ENCODE assay signal across 26 cellular contexts in the genomic region with DNA sequence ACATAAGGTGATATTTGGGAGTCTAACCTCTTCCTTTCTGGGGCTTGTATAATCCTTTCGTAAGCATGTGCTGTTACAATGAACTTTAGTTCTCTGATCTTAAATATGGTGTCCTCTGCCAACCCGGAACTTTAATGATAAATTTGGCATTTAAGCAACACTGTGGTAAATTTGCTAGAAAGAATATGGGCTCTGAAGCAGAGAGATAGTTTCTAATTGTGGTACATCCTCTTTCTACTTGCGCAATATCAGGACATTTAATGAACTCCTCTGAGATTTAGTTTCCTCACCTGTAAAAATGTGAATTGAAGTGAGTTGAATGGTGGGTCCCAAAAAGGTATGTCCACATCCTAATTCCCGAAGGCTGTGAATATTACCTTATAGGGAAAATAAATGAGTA.
"Had no signal": no experiment of that assay in that cellular context is flagged by ENCODE, and none has a peak within 500 bp of the region (broad histone marks: within the 10 kb centered on the region; RNA-seq: fewer than 3 reads in every experiment).

No MANE protein-coding gene starts in this region.

- H3K4me2 ChIP-seq: PC-9, SK-N-SH had no signal

- H3K27me3 ChIP-seq: colonic mucosa, SJCRH30 had no signal

- H3K4me1 Mint-ChIP-seq: activated CD4-positive, alpha-beta memory T cell treated with anti-CD3 and anti-CD28 coated beads, Interleukin-2, amount 10 ng/mL, durations not matched to agents 7 days and 5 days; activated CD4-positive, alpha-beta T cell treated with anti-CD3 and anti-CD28 coated beads for 36 hours; activated naive CD4-positive, alpha-beta T cell treated with anti-CD3 and anti-CD28 coated beads, Interleukin-2, amount 10 ng/mL, durations not matched to agents 7 days and 5 days; activated naive CD8-positive, alpha-beta T cell treated with anti-CD3 and anti-CD28 coated beads for 36 hours; activated T-helper 17 cell treated with anti-CD3 and anti-CD28 coated beads, Interleukin-2, amount 50 U/mL, for 72 hours had no signal

- H3K36me3 ChIP-seq: colonic mucosa, SJCRH30 had no signal

- DNase-seq: activated CD4-positive, alpha-beta memory T cell treated with anti-CD3 and anti-CD28 coated beads, Interleukin-2, amount 10 ng/mL, durations not matched to agents 7 days and 5 days; activated CD4-positive, alpha-beta T cell treated with anti-CD3 and anti-CD28 coated beads for 36 hours; activated CD4-positive, alpha-beta T cell treated with anti-CD3 and anti-CD28 coated beads, Interleukin-2, amount 50 U/mL, for 1 hour; activated gamma-delta T cell treated with Interleukin-2 at 50 U/mL for 16 hours; activated naive CD4-positive, alpha-beta T cell treated with anti-CD3 and anti-CD28 coated beads, Interleukin-2, amount 10 ng/mL, durations not matched to agents 7 days and 5 days; activated naive CD8-positive, alpha-beta T cell treated with anti-CD3 and anti-CD28 coated beads for 36 hours; activated T-cell treated with anti-CD3 and anti-CD28 coated beads for 4 hours; activated T-cell treated with anti-CD3 and anti-CD28 coated beads, Interleukin-2, amount 50 U/mL, for 48 hours; cerebellar nuclear complex; colonic mucosa; NCI-H1105; NCI-H1436; NCI-H1694 treated with DMSO at 0.1 percent for 48 hours; NCI-H2029 treated with DMSO at 0.1 percent for 48 hours; NCI-H345; NCI-H510A; NCI-H526 treated with DMSO at 0.1 percent for 48 hours; NCI-H82; NK-92 treated with Interleukin-12 subunit alpha and Interleukin-12 subunit beta, amount 100 ng/mL, for 24 hours; PC-9; SJCRH30; SK-N-SH had no signal

- ATAC-seq: activated CD4-positive, alpha-beta T cell treated with anti-CD3 and anti-CD28 coated beads for 36 hours; activated T-helper 17 cell treated with anti-CD3 and anti-CD28 coated beads, Interleukin-2, amount 50 U/mL, for 72 hours had no signal

- H3K4me3 Mint-ChIP-seq: activated CD4-positive, alpha-beta memory T cell treated with anti-CD3 and anti-CD28 coated beads, Interleukin-2, amount 10 ng/mL, durations not matched to agents 7 days and 5 days; activated CD4-positive, alpha-beta T cell treated with anti-CD3 and anti-CD28 coated beads for 36 hours; activated naive CD4-positive, alpha-beta T cell treated with anti-CD3 and anti-CD28 coated beads, Interleukin-2, amount 10 ng/mL, durations not matched to agents 7 days and 5 days; activated naive CD8-positive, alpha-beta T cell treated with anti-CD3 and anti-CD28 coated beads for 36 hours; activated T-helper 17 cell treated with anti-CD3 and anti-CD28 coated beads, Interleukin-2, amount 50 U/mL, for 72 hours; T-helper 1 cell treated with Interleukin-12 subunit alpha and Interleukin-12 subunit beta and Interleukin-4 antibody, amounts not matched to agents 30 μg/mL and 1 μg/mL, for 36 hours had no signal

- H3K4me1 ChIP-seq: colonic mucosa had no signal

- H3K9me3 Mint-ChIP-seq: activated CD4-positive, alpha-beta memory T cell treated with anti-CD3 and anti-CD28 coated beads, Interleukin-2, amount 10 ng/mL, durations not matched to agents 7 days and 5 days; activated naive CD4-positive, alpha-beta T cell treated with anti-CD3 and anti-CD28 coated beads, Interleukin-2, amount 10 ng/mL, durations not matched to agents 7 days and 5 days had no signal

- H3K4me3 ChIP-seq: colonic mucosa, PC-9, SJCRH30 had no signal

- H3K27ac ChIP-seq: colonic mucosa, PC-9, SJCRH30, VCaP had no signal

- H3K27me3 Mint-ChIP-seq: activated CD4-positive, alpha-beta memory T cell treated with anti-CD3 and anti-CD28 coated beads, Interleukin-2, amount 10 ng/mL, durations not matched to agents 7 days and 5 days; activated CD4-positive, alpha-beta T cell treated with anti-CD3 and anti-CD28 coated beads for 36 hours; activated naive CD4-positive, alpha-beta T cell treated with anti-CD3 and anti-CD28 coated beads, Interleukin-2, amount 10 ng/mL, durations not matched to agents 7 days and 5 days; activated naive CD8-positive, alpha-beta T cell treated with anti-CD3 and anti-CD28 coated beads for 36 hours; activated T-helper 17 cell treated with anti-CD3 and anti-CD28 coated beads, Interleukin-2, amount 50 U/mL, for 72 hours had no signal

- FAIRE-seq: TTC549 had no signal

- H3K36me3 Mint-ChIP-seq: activated naive CD4-positive, alpha-beta T cell treated with anti-CD3 and anti-CD28 coated beads, Interleukin-2, amount 10 ng/mL, durations not matched to agents 7 days and 5 days; activated naive CD8-positive, alpha-beta T cell treated with anti-CD3 and anti-CD28 coated beads for 36 hours had no signal

- H3K9me3 ChIP-seq: colonic mucosa, SJCRH30, SK-N-SH had no signal

- H3K27ac Mint-ChIP-seq: activated CD4-positive, alpha-beta memory T cell treated with anti-CD3 and anti-CD28 coated beads, Interleukin-2, amount 10 ng/mL, durations not matched to agents 7 days and 5 days; activated CD4-positive, alpha-beta T cell treated with anti-CD3 and anti-CD28 coated beads for 36 hours; activated naive CD4-positive, alpha-beta T cell treated with anti-CD3 and anti-CD28 coated beads, Interleukin-2, amount 10 ng/mL, durations not matched to agents 7 days and 5 days; activated naive CD8-positive, alpha-beta T cell treated with anti-CD3 and anti-CD28 coated beads for 36 hours; activated T-helper 17 cell treated with anti-CD3 and anti-CD28 coated beads, Interleukin-2, amount 50 U/mL, for 72 hours; T-helper 1 cell treated with Interleukin-12 subunit alpha and Interleukin-12 subunit beta and Interleukin-4 antibody, amounts not matched to agents 30 μg/mL and 1 μg/mL, for 36 hours had no signal
